1 cellular context compared by ENCODE assay signal in the genomic region with DNA sequence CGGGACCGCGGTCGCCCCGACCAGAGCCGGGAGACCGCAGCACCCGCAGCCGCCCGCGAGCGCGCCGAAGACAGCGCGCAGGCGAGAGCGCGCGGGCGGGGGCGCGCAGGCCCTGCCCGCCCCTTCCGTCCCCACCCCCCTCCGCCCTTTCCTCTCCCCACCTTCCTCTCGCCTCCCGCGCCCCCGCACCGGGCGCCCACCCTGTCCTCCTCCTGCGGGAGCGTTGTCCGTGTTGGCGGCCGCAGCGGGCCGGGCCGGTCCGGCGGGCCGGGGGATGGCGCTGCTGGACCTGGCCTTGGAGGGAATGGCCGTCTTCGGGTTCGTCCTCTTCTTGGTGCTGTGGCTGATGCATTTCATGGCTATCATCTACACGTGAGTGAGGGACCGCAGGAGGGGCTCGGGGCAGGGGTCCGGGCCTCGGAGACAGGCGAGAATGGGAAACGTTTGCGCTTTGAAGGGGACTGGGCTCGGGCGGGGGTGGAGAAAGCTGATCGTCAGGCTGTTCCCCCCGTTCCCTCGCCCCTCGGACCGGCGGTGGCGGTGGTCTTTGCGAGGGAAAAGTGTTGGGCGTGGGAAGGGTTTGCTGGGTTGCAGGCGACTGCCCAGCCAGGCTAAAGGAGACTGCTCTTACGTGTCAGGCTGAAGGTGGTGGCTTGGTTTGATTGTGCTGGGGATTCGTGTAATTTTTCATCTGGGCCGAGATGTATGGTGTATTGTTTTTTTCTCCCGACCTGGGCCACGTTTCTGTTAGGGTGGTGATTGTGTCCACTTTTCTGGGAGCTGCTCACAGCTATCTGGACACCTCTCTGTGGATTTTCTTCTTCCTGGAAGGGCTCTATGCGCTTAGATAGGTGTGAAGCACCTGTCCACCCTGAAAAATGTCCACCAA.
TF ChIP-seq lines count a peak whose summit lies in the region.

No MANE protein-coding gene starts in this region.

TF ChIP-seq in HEK293, 187 proteins besides CTCF, POLR2A, EP300 and RAD21 (continued from another document):
- TF ChIP-seq SCRT2 (tag by site-specific recombination; IDR thresholded peaks at IDR 0.05) (no peak), ZNF23 (tag by site-specific recombination; IDR thresholded peaks at IDR 0.05; ENCODE audit: borderline replicate concordance) (no peak), HOXD13 (CRISPR knock-in tag; IDR thresholded peaks at IDR 0.05; ENCODE audit: borderline replicate concordance) (no peak), MYNN (tag by site-specific recombination; IDR thresholded peaks at IDR 0.05; ENCODE audit: borderline replicate concordance) (no peak), ZNF785 (tag by site-specific recombination; IDR thresholded peaks at IDR 0.05) (no peak)
TF ChIP-seq in HEK293: peak in this region for 26.
